In the genomic region with DNA sequence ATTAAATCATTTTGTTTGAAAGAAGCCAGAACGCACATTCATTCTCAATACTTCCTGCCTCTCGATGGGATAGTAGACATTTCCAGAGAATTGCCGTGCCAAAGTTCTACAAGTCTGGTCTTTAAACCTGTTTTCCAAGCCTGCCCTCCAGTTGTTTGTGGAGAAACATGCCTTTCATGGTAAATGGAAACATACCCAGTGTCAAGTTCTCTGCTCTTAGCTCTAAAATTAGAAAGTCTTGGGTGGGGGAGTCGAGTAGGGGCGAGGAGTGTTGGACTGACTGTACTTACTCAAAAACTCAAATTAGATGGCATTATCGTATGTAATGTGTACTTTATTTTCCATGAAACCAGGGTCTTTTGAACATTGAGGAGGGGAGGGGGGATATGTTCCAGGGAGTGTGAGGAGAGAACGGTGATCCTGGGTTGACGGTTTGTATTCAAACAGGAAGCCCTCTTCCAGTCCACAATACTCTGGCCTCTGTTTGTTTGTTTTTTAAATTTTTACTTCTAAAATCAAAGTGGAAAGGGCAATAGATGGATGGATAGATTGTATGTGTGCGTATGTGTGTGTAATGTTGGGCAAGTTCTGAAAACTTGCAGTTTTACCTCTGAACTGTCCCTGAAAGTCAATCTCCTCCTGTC, we compare ENCODE assay signal across 19 cellular contexts.
"Had no signal": no experiment of that assay in that cellular context is flagged by ENCODE, and none has a peak within 500 bp of the region (broad histone marks: within the 10 kb centered on the region; RNA-seq: fewer than 3 reads in every experiment).

No MANE protein-coding gene starts in this region.

- H3K9me3 Mint-ChIP-seq: activated B cell treated with CpG ODN at 0.5 μM for 24 hours; activated CD4-positive, alpha-beta memory T cell treated with anti-CD3 and anti-CD28 coated beads for 36 hours; mesothelial cell of epicardium; stimulated activated effector memory CD8-positive, alpha-beta T cell treated with anti-CD3 and anti-CD28 coated beads, Interleukin-12 subunit alpha, Interleukin-12 subunit beta, amount 100 ng/mL, for 72 hours; T-cell had no signal

- H3K4me1 ChIP-seq: lower lobe of right lung had no signal

- H3K27me3 ChIP-seq: cardiac muscle cell, dorsolateral prefrontal cortex, ovary had no signal

- H3K4me3 Mint-ChIP-seq: activated B cell treated with CpG ODN at 0.5 μM for 24 hours; activated CD4-positive, alpha-beta memory T cell treated with anti-CD3 and anti-CD28 coated beads for 36 hours; activated naive CD8-positive, alpha-beta T cell; mesothelial cell of epicardium; stimulated activated effector memory CD8-positive, alpha-beta T cell treated with anti-CD3 and anti-CD28 coated beads, Interleukin-12 subunit alpha, Interleukin-12 subunit beta, amount 100 ng/mL, for 72 hours; T-cell had no signal

- H3K9me3 ChIP-seq: lower lobe of right lung, ovary, psoas muscle had no signal

- H3K4me1 Mint-ChIP-seq: activated B cell treated with CpG ODN at 0.5 μM for 24 hours, T-cell had no signal

- H3K27ac ChIP-seq: cardiac muscle cell, dorsolateral prefrontal cortex, lower lobe of right lung, ovary, psoas muscle had no signal

- H3K36me3 Mint-ChIP-seq: activated CD4-positive, alpha-beta memory T cell treated with anti-CD3 and anti-CD28 coated beads for 36 hours; mesothelial cell of epicardium; stimulated activated effector memory CD8-positive, alpha-beta T cell treated with anti-CD3 and anti-CD28 coated beads, Interleukin-12 subunit alpha, Interleukin-12 subunit beta, amount 100 ng/mL, for 72 hours; T-cell had no signal

- DNase-seq: activated B cell treated with CpG ODN at 0.5 μM for 24 hours; activated CD4-positive, alpha-beta memory T cell treated with anti-CD3 and anti-CD28 coated beads for 36 hours; activated CD4-positive, alpha-beta T cell treated with anti-CD3 and anti-CD28 coated beads for 4 hours; activated T-cell treated with anti-CD3 and anti-CD28 coated beads for 4 hours; dorsolateral prefrontal cortex; foreskin melanocyte; glutamatergic neuron; hippocampal formation; left colon; lower lobe of right lung; ovary; psoas muscle; right cardiac atrium; stimulated activated CD4-positive, alpha-beta T cell treated with anti-CD3 and anti-CD28 coated beads, Interleukin-4, amount 100 ng/mL, for 24 hours; T-cell had no signal

- H3K27ac Mint-ChIP-seq: activated B cell treated with CpG ODN at 0.5 μM for 24 hours; activated CD4-positive, alpha-beta memory T cell treated with anti-CD3 and anti-CD28 coated beads for 36 hours; activated naive CD8-positive, alpha-beta T cell; mesothelial cell of epicardium; stimulated activated effector memory CD8-positive, alpha-beta T cell treated with anti-CD3 and anti-CD28 coated beads, Interleukin-12 subunit alpha, Interleukin-12 subunit beta, amount 100 ng/mL, for 72 hours; T-cell had no signal

- H3K4me3 ChIP-seq: cardiac muscle cell, dorsolateral prefrontal cortex, lower lobe of right lung, ovary, psoas muscle had no signal

- H3K36me3 ChIP-seq: cardiac muscle cell, lower lobe of right lung, ovary had no signal
